ENCODE assay signal across 8 cellular contexts in genomic region chr2:47043142-47043890, GRCh38.
DNase-seq lines count a peak whose midpoint lies in the region; ATAC-seq lines count a peak whose summit lies in the region.

No MANE protein-coding gene starts in this region.

- H3K27ac Mint-ChIP-seq in T-helper 17 cell, result peak overlapping the region; percentile 85

- peaks cover 27% of the 10 kb centered on the region for H3K4me1 Mint-ChIP-seq in T-helper 17 cell

- peaks cover 10% of the 10 kb centered on the region for H3K36me3 Mint-ChIP-seq in T-helper 17 cell (ENCODE audit: low read depth)

- no peak for ATAC-seq in T-helper 17 cell

- H3K4me3 Mint-ChIP-seq in T-helper 17 cell, result no peak overlapping the region

- no peaks in the 10 kb centered on the region for H3K9me3 ChIP-seq in T-helper 17 cell (ENCODE audit: control insufficient read depth, low read length, poor library complexity, severe bottlenecking)

- H3K27me3 Mint-ChIP-seq in T-helper 17 cell, result no peaks in the 10 kb centered on the region

- DNase-seq in NCI-H2029 (lab: John Stamatoyannopoulos, UW) (peak; percentile 19), NCI-H2029 treated with DMSO at 0.1 percent for 48 hours (lab: John Stamatoyannopoulos, UW) (no peak), T-helper 17 cell (no peak), glomerular endothelial cell (ENCODE audit: extremely low read depth, low read depth, low spot score) (peak; percentile 70), renal cortical epithelial cell (ENCODE audit: low read depth) (peak; percentile 95), cerebellum (ENCODE audit: low spot score) (no peak), NCI-H748 (lab: John Stamatoyannopoulos, UW; ENCODE audit: unreplicated experiment) (no peak)
- DNase-seq in activated effector memory CD4-positive, alpha-beta T cell treated with Interleukin-2 at 50 U/mL for 16 hours, result no peak

Comparison
In these comparisons a context has a peak if more than half of its experiments do, and no peak if none do; other contexts are left out.
1. DNase-seq: peak in NCI-H2029 (single experiment), glomerular endothelial cell (single experiment) and renal cortical epithelial cell (single experiment); none in NCI-H2029 treated with DMSO at 0.1 percent for 48 hours (single experiment), T-helper 17 cell (0 of 3), activated effector memory CD4-positive, alpha-beta T cell treated with Interleukin-2 at 50 U/mL for 16 hours (single experiment), cerebellum (single experiment) and NCI-H748 (single experiment).